Comparison of ENCODE assay signal across 9 cellular contexts in the genomic region with DNA sequence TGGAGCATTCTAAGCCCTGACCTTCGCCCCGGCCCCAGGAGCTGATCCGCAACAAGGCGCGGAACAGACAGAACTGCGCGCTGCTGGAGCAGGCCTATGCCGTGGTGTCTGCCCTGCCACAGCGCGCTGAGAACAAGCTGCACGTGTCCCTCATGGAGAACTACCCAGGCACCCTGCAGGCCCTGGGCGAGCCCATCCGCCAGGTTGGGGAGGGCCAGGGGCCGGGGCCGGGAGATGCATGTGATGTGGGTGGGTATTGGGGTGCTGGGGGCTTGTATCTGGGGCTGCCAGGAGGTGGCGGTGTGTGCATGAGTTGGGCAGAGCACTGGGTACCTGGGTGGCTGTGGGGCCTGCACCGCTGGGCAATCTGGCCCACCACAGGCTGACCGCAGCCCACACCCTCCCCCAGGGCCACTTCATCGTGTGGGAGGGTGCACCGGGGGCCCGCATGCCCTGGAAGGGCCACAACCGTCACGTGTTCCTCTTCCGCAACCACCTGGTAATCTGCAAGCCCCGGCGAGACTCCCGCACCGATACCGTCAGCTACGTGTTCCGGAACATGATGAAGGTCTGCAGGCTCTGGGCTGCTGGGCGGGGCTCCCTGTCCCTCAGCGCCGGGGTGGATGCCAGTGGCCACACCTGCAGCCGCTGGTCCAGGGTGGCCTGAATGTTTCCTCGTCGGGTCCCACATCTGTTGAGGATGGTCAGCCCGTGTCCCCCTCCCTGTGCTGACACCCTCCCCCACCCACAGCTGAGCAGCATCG.
DNase-seq lines count a peak whose midpoint lies in the region; ATAC-seq and TF ChIP-seq lines count a peak whose summit lies in the region.
"Had no signal": no experiment of that assay in that cellular context is flagged by ENCODE, and none has a peak within 500 bp of the region (broad histone marks: within the 10 kb centered on the region; RNA-seq: fewer than 3 reads in every experiment).

No MANE protein-coding gene starts in this region.

- H3K4me3 ChIP-seq in OCI-LY7 (ENCODE audit: low read depth, low read length, poor library complexity, severe bottlenecking) (no peak overlapping the region), gastrocnemius medialis (no peak overlapping the region)

- TF ChIP-seq POLR2A in gastrocnemius medialis (IDR thresholded peaks at IDR 0.05), result no peak

- H3K4me1 ChIP-seq in OCI-LY7 (ENCODE audit: insufficient read depth, low read length, poor library complexity, severe bottlenecking) (no peaks in the 10 kb centered on the region), gastrocnemius medialis (peaks cover 0 to 8% of the 10 kb centered on the region in 2 donors)

- H3K36me3 ChIP-seq in OCI-LY7 (ENCODE audit: insufficient read depth, low read length) (no peaks in the 10 kb centered on the region), gastrocnemius medialis (peaks cover 0 to 97% of the 10 kb centered on the region in 2 donors)

- no TSS peak for BruUV-seq in OCI-LY7 (replicated peaks; lab: Mats Ljungman, UMichigan)

- peak; percentile 64 for TF ChIP-seq CTCF in OCI-LY7 (conservative IDR thresholded peaks at IDR 0.05; ENCODE audit: low read length)
- TF ChIP-seq CTCF in gastrocnemius medialis (IDR thresholded peaks at IDR 0.05 in 4 of 5, conservative IDR thresholded peaks at IDR 0.05 in 1 of 5), result no peak

- H3K4me2 ChIP-seq in OCI-LY7 (ENCODE audit: low read length), result no peak overlapping the region

- no peaks in the 10 kb centered on the region for H3K9me2 ChIP-seq in OCI-LY7 (ENCODE audit: insufficient read depth, low read length)

- peak; percentile 13 for DNase-seq in activated CD8-positive, alpha-beta memory T cell treated with anti-CD3 and anti-CD28 coated beads, Interleukin-2, amount 50 U/mL, for 4 hours
- DNase-seq in activated CD8-positive, alpha-beta memory T cell treated with anti-CD3 and anti-CD28 coated beads, Interleukin-2, amount 10 ng/mL, durations not matched to agents 7 days and 5 days, result no peak
- DNase-seq in OCI-LY7 (ENCODE audit: low spot score) (peak; percentile 23), left ventricle myocardium superior (peak; percentile 23), gastrocnemius medialis (peak; percentile 8 to 48), HEK293T (ENCODE audit: extremely low spot score) (no peak)
- no peak for DNase-seq in activated CD8-positive, alpha-beta memory T cell treated with anti-CD3 and anti-CD28 coated beads for 24 hours

- no peaks in the 10 kb centered on the region for H3K27me3 Mint-ChIP-seq in activated CD8-positive, alpha-beta memory T cell treated with anti-CD3 and anti-CD28 coated beads, Interleukin-2, amount 10 ng/mL, durations not matched to agents 7 days and 5 days

- no peaks in the 10 kb centered on the region for H3K4me1 Mint-ChIP-seq in activated CD8-positive, alpha-beta memory T cell treated with anti-CD3 and anti-CD28 coated beads, Interleukin-2, amount 10 ng/mL, durations not matched to agents 7 days and 5 days

- no peak overlapping the region for H2AFZ ChIP-seq in OCI-LY7 (ENCODE audit: low read length)

- H3K27ac Mint-ChIP-seq in activated CD8-positive, alpha-beta memory T cell treated with anti-CD3 and anti-CD28 coated beads, Interleukin-2, amount 10 ng/mL, durations not matched to agents 7 days and 5 days, result no peak overlapping the region

- H3K36me3 Mint-ChIP-seq in activated CD8-positive, alpha-beta memory T cell treated with anti-CD3 and anti-CD28 coated beads, Interleukin-2, amount 10 ng/mL, durations not matched to agents 7 days and 5 days, result no peaks in the 10 kb centered on the region

- no peak overlapping the region for H3K4me3 Mint-ChIP-seq in activated CD8-positive, alpha-beta memory T cell treated with anti-CD3 and anti-CD28 coated beads, Interleukin-2, amount 10 ng/mL, durations not matched to agents 7 days and 5 days

- CTCF ChIA-PET in activated CD8-positive, alpha-beta memory T cell treated with anti-CD3 and anti-CD28 coated beads, Interleukin-2, amount 10 ng/mL, durations not matched to agents 7 days and 5 days (lab: Charles Lee), result interaction anchor here (1.1 to 1.8 kb wide), 2 partner anchors 66 to 174 kb away, joined by 3 to 5 read pairs; partner anchors contain the start of gene TRIM11
- CTCF ChIA-PET in OCI-LY7 (lab: Charles Lee; ENCODE audit: unreplicated experiment) (no interaction called here), HEK293T (lab: Yijun Ruan, JAX) (no interaction called here)

- no peak for ATAC-seq in activated CD8-positive, alpha-beta memory T cell treated with anti-CD3 and anti-CD28 coated beads, Interleukin-2, amount 10 ng/mL, durations not matched to agents 7 days and 5 days
- ATAC-seq in left ventricle myocardium superior (no peak), gastrocnemius medialis (no peak), HG03280 (IDR thresholded peaks at IDR 0.05; ENCODE audit: unreplicated experiment) (no peak)

- H3K27me3 ChIP-seq in gastrocnemius medialis, result no peaks in the 10 kb centered on the region

- no peaks in the 10 kb centered on the region for H3K9me3 Mint-ChIP-seq in activated CD8-positive, alpha-beta memory T cell treated with anti-CD3 and anti-CD28 coated beads, Interleukin-2, amount 10 ng/mL, durations not matched to agents 7 days and 5 days (ENCODE audit: low read depth)

- intact Hi-C loops in OCI-LY7 (cut with micrococcal nuclease; ENCODE audit: unreplicated experiment), result loop anchor here (5.0 to 10.0 kb wide), 2 partner anchors 114 to 176 kb away; a partner anchor contains a TSS
- intact Hi-C loops in left ventricle myocardium superior (cut with micrococcal nuclease), result no loop called here
- intact Hi-C loops in gastrocnemius medialis (cut with DNase I; ENCODE audit: low total_unique reads), result no loop called here

- H3K9me3 ChIP-seq in OCI-LY7 (ENCODE audit: low read length), result no peaks in the 10 kb centered on the region
- no peaks in the 10 kb centered on the region for H3K9me3 ChIP-seq in gastrocnemius medialis

- no peaks in the 10 kb centered on the region for H3K79me2 ChIP-seq in OCI-LY7 (ENCODE audit: insufficient read depth, low read depth, low read length)

- H3K27ac ChIP-seq in OCI-LY7 (ENCODE audit: low read depth, low read length, poor library complexity, severe bottlenecking) (no peak overlapping the region), gastrocnemius medialis (peak overlapping the region; percentile 2 to 63 (median 31))
- H3K27ac ChIP-seq: C4-2B had no signal

- in situ Hi-C loops in gastrocnemius medialis (cut with MboI; ENCODE audit: low sequenced_read_pairs in 4 of 4), result no loop called here

- POLR2A ChIA-PET in OCI-LY7 (lab: Charles Lee) (no interaction called here), HEK293T (lab: Yijun Ruan, JAX) (no interaction called here)

- H4K20me1 ChIP-seq in OCI-LY7 (ENCODE audit: insufficient read depth, low read length), result no peaks in the 10 kb centered on the region

TF ChIP-seq in HEK293T, 16 proteins besides CTCF, POLR2A, EP300 and RAD21:
- TF ChIP-seq TARDBP (IDR thresholded peaks at IDR 0.05) (no peak), FOXA1 (IDR thresholded peaks at IDR 0.05) (no peak), NFRKB (IDR thresholded peaks at IDR 0.05) (no peak), L3MBTL2 (conservative IDR thresholded peaks at IDR 0.05) (no peak), SUZ12 (IDR thresholded peaks at IDR 0.05) (no peak), LEF1 (IDR thresholded peaks at IDR 0.05; ENCODE audit: borderline replicate concordance) (no peak)
- TF ChIP-seq, protein P1, sequence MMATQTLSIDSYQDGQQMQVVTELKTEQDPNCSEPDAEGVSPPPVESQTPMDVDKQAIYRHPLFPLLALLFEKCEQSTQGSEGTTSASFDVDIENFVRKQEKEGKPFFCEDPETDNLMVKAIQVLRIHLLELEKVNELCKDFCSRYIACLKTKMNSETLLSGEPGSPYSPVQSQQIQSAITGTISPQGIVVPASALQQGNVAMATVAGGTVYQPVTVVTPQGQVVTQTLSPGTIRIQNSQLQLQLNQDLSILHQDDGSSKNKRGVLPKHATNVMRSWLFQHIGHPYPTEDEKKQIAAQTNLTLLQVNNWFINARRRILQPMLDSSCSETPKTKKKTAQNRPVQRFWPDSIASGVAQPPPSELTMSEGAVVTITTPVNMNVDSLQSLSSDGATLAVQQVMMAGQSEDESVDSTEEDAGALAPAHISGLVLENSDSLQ (IDR thresholded peaks at IDR 0.05), result no peak

Comparison
In these comparisons a context has a peak if more than half of its experiments do, and no peak if none do; other contexts are left out.
1. DNase-seq: peak in activated CD8-positive, alpha-beta memory T cell treated with anti-CD3 and anti-CD28 coated beads, Interleukin-2, amount 50 U/mL, for 4 hours (single experiment), OCI-LY7 (single experiment), left ventricle myocardium superior (single experiment) and gastrocnemius medialis (2 of 2); none in activated CD8-positive, alpha-beta memory T cell treated with anti-CD3 and anti-CD28 coated beads, Interleukin-2, amount 10 ng/mL, durations not matched to agents 7 days and 5 days (single experiment), HEK293T (single experiment) and activated CD8-positive, alpha-beta memory T cell treated with anti-CD3 and anti-CD28 coated beads for 24 hours (single experiment).